8 cellular contexts compared by ENCODE assay signal in the genomic region with DNA sequence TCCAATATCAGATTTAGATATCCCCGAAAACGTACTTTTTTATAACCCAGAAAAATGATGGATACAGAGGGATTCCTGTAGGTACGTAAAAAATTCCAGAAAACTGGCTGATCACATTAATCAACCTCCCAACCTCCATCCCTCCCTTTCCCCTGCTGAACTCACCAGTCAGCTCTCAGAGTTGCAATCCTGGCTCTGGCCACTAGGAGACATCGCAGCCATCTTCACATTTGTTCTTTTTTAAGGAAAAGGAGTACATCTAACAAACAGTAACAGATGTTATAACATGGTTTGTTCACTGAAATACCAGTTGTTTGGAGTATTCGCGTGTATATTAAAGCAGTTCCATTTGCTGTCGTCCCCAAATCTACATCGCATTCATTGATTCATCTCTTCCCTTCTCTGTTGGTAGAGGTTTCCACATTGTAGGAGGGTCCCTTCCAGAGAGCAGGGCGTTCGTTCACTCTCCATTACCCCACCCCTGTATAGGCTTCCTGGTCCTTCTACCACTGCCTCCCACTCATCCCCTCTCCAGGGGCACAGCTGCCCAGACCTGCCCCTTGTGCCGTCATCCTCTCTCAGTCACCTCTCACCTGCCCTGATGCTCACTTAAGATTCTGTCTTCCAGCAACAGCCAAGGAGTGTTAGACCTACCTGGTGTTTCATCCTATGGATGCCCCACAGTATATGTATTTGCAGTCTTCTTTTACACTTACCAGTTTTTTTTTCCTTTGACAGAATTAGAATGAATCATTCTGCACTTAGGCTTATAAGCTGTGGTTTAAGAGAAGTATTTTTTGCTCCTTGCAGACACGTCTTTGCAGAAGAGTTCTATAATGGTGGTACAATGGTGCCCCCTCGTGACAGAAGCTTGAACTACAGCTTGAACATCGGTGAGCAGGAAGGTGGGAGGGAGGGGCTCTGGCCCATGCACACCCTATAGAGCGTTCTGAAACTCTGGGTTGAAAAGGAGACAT. TPM values are rescaled to one million over a fixed set of nuclear protein-coding genes. Genes with fewer than 3 reads are reported as not detected.
DNase-seq lines count a peak whose midpoint lies in the region; ATAC-seq and FAIRE-seq lines count a peak whose summit lies in the region.

No MANE protein-coding gene starts in this region.

- H3K9me3 ChIP-seq in Karpas-422 (ENCODE audit: low read length): no peaks in the 10 kb centered on the region
- H3K9me3 ChIP-seq in SJSA1 (replicated peaks): no peaks in the 10 kb centered on the region

- no peak overlapping the region for H2AFZ ChIP-seq in Karpas-422 (ENCODE audit: low read length)

- H3K9ac ChIP-seq in Karpas-422 (ENCODE audit: low read length): no peak overlapping the region

- FAIRE-seq in G401.6 (lab: Jason Lieb, UNC): peak; percentile 95

- DNase-seq in Karpas-422 (peak; percentile 94), SJSA1 (ENCODE audit: low read depth in 1 of 2, low spot score in 2 of 2) (peak; percentile 54 to 63), glomerular endothelial cell (ENCODE audit: extremely low read depth, low read depth, low spot score) (peak; percentile 42), pulmonary artery endothelial cell (ENCODE audit: low read depth, low spot score) (peak; percentile 10), NCI-H774 (lab: John Stamatoyannopoulos, UW) (no peak)
- DNase-seq in activated effector memory CD4-positive, alpha-beta T cell treated with anti-CD3 and anti-CD28 coated beads, Interleukin-2, amount 50 U/mL, for 16 hours: peak; percentile 86

- peak; percentile 87 for ATAC-seq in GM21723 (IDR thresholded peaks at IDR 0.05; ENCODE audit: unreplicated experiment)

- H3K36me3 ChIP-seq in Karpas-422 (ENCODE audit: insufficient read depth, low read length) (no peaks in the 10 kb centered on the region), SJSA1 (no peaks in the 10 kb centered on the region)

- H3K4me1 ChIP-seq in Karpas-422 (ENCODE audit: low read length) (no peaks in the 10 kb centered on the region), SJSA1 (replicated peaks) (no peaks in the 10 kb centered on the region)

- H3K4me2 ChIP-seq in Karpas-422 (ENCODE audit: low read depth, low read length, poor library complexity, severe bottlenecking): no peak overlapping the region

- H4K20me1 ChIP-seq in Karpas-422 (ENCODE audit: insufficient read depth, low read depth, low read length): no peaks in the 10 kb centered on the region

- H3K79me2 ChIP-seq in Karpas-422 (ENCODE audit: low read length): no peaks in the 10 kb centered on the region

- no peak overlapping the region for H3K4me3 ChIP-seq in Karpas-422 (ENCODE audit: low read length)
- H3K4me3 ChIP-seq in SJSA1: no peak overlapping the region

- H3K27ac ChIP-seq in Karpas-422 (ENCODE audit: low read length) (no peak overlapping the region), SJSA1 (no peak overlapping the region)

- no peaks in the 10 kb centered on the region for H3K9me2 ChIP-seq in Karpas-422 (replicated peaks; ENCODE audit: insufficient read depth, low read length)

- H3K27me3 ChIP-seq in Karpas-422 (ENCODE audit: low read length) (no peaks in the 10 kb centered on the region), SJSA1 (replicated peaks) (no peaks in the 10 kb centered on the region)

RNA-seq across cellular contexts. Expression of a gene that starts 36.8 kb away (rescaled TPM):
- 0.40 and 0.67 TPM in 2 replicates for total RNA-seq in Karpas-422 (2014; rRNA removed; shearing (Covaris generic); ENCODE audit: low replicate concordance)
- total RNA-seq in SJSA1 (2014; rRNA removed; shearing (Covaris generic)): 0.18 TPM in 1 of 2 replicates, not detected in the other
- total RNA-seq in glomerular endothelial cell (2.6 TPM in 1 of 2 replicates, not detected in the other), pulmonary artery endothelial cell (0.11 and 0.13 TPM in 2 replicates)
